ENCODE assay signal across 2 cellular contexts in genomic region chr12:57613427-57614109, GRCh38.
TF ChIP-seq lines count a peak whose summit lies in the region.

No MANE protein-coding gene starts in this region.

TF ChIP-seq in IMR-90, 13 proteins besides CTCF, POLR2A, EP300 and RAD21:
- TF ChIP-seq, protein P1, sequence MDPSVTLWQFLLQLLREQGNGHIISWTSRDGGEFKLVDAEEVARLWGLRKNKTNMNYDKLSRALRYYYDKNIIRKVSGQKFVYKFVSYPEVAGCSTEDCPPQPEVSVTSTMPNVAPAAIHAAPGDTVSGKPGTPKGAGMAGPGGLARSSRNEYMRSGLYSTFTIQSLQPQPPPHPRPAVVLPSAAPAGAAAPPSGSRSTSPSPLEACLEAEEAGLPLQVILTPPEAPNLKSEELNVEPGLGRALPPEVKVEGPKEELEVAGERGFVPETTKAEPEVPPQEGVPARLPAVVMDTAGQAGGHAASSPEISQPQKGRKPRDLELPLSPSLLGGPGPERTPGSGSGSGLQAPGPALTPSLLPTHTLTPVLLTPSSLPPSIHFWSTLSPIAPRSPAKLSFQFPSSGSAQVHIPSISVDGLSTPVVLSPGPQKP (IDR thresholded peaks at IDR 0.05; ENCODE audit: borderline replicate concordance, low read depth, low read length): no peak
- no peak for TF ChIP-seq RCOR1 (IDR thresholded peaks at IDR 0.05; ENCODE audit: insufficient replicate concordance, low read length)
- TF ChIP-seq BHLHE40 (IDR thresholded peaks at IDR 0.05; ENCODE audit: low read depth, low read length): no peak
- TF ChIP-seq MAZ (IDR thresholded peaks at IDR 0.05; ENCODE audit: borderline replicate concordance, low read depth, low read length): no peak
- TF ChIP-seq RFX5 (IDR thresholded peaks at IDR 0.05; ENCODE audit: low read depth, low read length): no peak
- no peak for TF ChIP-seq CHD1 (IDR thresholded peaks at IDR 0.05; ENCODE audit: low read depth, low read length)
- TF ChIP-seq NFE2L2 (IDR thresholded peaks at IDR 0.05; ENCODE audit: low read depth, low read length): no peak
- no peak for TF ChIP-seq SMC3 (IDR thresholded peaks at IDR 0.05; ENCODE audit: low read depth, low read length)
- no peak for TF ChIP-seq MXI1 (IDR thresholded peaks at IDR 0.05; ENCODE audit: borderline replicate concordance, low read depth, low read length)
- TF ChIP-seq, protein P2, sequence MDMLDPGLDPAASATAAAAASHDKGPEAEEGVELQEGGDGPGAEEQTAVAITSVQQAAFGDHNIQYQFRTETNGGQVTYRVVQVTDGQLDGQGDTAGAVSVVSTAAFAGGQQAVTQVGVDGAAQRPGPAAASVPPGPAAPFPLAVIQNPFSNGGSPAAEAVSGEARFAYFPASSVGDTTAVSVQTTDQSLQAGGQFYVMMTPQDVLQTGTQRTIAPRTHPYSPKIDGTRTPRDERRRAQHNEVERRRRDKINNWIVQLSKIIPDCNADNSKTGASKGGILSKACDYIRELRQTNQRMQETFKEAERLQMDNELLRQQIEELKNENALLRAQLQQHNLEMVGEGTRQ (IDR thresholded peaks at IDR 0.05; ENCODE audit: low read depth, low read length): no peak
- TF ChIP-seq FOS (IDR thresholded peaks at IDR 0.05; ENCODE audit: low read depth, low read length): no peak
- no peak for TF ChIP-seq CEBPB (IDR thresholded peaks at IDR 0.05; ENCODE audit: low read depth, low read length)
- no peak for TF ChIP-seq MAFK (IDR thresholded peaks at IDR 0.05; ENCODE audit: low read depth, low read length)

TF ChIP-seq in GM12878, 131 proteins besides CTCF, POLR2A, EP300 and RAD21:
- TF ChIP-seq ZBTB33 (IDR thresholded peaks at IDR 0.05): no peak
- TF ChIP-seq NR2C1 (IDR thresholded peaks at IDR 0.05): no peak
- TF ChIP-seq FOXK2 (IDR thresholded peaks at IDR 0.05): no peak
- TF ChIP-seq, protein P3, sequence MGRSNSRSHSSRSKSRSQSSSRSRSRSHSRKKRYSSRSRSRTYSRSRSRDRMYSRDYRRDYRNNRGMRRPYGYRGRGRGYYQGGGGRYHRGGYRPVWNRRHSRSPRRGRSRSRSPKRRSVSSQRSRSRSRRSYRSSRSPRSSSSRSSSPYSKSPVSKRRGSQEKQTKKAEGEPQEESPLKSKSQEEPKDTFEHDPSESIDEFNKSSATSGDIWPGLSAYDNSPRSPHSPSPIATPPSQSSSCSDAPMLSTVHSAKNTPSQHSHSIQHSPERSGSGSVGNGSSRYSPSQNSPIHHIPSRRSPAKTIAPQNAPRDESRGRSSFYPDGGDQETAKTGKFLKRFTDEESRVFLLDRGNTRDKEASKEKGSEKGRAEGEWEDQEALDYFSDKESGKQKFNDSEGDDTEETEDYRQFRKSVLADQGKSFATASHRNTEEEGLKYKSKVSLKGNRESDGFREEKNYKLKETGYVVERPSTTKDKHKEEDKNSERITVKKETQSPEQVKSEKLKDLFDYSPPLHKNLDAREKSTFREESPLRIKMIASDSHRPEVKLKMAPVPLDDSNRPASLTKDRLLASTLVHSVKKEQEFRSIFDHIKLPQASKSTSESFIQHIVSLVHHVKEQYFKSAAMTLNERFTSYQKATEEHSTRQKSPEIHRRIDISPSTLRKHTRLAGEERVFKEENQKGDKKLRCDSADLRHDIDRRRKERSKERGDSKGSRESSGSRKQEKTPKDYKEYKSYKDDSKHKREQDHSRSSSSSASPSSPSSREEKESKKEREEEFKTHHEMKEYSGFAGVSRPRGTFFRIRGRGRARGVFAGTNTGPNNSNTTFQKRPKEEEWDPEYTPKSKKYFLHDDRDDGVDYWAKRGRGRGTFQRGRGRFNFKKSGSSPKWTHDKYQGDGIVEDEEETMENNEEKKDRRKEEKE (IDR thresholded peaks at IDR 0.05): no peak
- TF ChIP-seq SIN3A (IDR thresholded peaks at IDR 0.05; ENCODE audit: low read depth, low read length): no peak
- TF ChIP-seq, protein P4, sequence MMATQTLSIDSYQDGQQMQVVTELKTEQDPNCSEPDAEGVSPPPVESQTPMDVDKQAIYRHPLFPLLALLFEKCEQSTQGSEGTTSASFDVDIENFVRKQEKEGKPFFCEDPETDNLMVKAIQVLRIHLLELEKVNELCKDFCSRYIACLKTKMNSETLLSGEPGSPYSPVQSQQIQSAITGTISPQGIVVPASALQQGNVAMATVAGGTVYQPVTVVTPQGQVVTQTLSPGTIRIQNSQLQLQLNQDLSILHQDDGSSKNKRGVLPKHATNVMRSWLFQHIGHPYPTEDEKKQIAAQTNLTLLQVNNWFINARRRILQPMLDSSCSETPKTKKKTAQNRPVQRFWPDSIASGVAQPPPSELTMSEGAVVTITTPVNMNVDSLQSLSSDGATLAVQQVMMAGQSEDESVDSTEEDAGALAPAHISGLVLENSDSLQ (IDR thresholded peaks at IDR 0.05): no peak
- no peak for TF ChIP-seq ZBED1 (IDR thresholded peaks at IDR 0.05; ENCODE audit: borderline replicate concordance)
- TF ChIP-seq, protein P5, sequence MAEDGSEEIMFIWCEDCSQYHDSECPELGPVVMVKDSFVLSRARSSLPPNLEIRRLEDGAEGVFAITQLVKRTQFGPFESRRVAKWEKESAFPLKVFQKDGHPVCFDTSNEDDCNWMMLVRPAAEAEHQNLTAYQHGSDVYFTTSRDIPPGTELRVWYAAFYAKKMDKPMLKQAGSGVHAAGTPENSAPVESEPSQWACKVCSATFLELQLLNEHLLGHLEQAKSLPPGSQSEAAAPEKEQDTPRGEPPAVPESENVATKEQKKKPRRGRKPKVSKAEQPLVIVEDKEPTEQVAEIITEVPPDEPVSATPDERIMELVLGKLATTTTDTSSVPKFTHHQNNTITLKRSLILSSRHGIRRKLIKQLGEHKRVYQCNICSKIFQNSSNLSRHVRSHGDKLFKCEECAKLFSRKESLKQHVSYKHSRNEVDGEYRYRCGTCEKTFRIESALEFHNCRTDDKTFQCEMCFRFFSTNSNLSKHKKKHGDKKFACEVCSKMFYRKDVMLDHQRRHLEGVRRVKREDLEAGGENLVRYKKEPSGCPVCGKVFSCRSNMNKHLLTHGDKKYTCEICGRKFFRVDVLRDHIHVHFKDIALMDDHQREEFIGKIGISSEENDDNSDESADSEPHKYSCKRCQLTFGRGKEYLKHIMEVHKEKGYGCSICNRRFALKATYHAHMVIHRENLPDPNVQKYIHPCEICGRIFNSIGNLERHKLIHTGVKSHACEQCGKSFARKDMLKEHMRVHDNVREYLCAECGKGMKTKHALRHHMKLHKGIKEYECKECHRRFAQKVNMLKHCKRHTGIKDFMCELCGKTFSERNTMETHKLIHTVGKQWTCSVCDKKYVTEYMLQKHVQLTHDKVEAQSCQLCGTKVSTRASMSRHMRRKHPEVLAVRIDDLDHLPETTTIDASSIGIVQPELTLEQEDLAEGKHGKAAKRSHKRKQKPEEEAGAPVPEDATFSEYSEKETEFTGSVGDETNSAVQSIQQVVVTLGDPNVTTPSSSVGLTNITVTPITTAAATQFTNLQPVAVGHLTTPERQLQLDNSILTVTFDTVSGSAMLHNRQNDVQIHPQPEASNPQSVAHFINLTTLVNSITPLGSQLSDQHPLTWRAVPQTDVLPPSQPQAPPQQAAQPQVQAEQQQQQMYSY (CRISPR knock-in tag; IDR thresholded peaks at IDR 0.05): no peak
- no peak for TF ChIP-seq IRF4 (IDR thresholded peaks at IDR 0.05; ENCODE audit: low read depth, low read length)
- TF ChIP-seq JUND (IDR thresholded peaks at IDR 0.05; ENCODE audit: low read depth, low read length): no peak
- no peak for TF ChIP-seq CEBPZ (IDR thresholded peaks at IDR 0.05; ENCODE audit: low read depth, low read length)
- TF ChIP-seq, protein P6, sequence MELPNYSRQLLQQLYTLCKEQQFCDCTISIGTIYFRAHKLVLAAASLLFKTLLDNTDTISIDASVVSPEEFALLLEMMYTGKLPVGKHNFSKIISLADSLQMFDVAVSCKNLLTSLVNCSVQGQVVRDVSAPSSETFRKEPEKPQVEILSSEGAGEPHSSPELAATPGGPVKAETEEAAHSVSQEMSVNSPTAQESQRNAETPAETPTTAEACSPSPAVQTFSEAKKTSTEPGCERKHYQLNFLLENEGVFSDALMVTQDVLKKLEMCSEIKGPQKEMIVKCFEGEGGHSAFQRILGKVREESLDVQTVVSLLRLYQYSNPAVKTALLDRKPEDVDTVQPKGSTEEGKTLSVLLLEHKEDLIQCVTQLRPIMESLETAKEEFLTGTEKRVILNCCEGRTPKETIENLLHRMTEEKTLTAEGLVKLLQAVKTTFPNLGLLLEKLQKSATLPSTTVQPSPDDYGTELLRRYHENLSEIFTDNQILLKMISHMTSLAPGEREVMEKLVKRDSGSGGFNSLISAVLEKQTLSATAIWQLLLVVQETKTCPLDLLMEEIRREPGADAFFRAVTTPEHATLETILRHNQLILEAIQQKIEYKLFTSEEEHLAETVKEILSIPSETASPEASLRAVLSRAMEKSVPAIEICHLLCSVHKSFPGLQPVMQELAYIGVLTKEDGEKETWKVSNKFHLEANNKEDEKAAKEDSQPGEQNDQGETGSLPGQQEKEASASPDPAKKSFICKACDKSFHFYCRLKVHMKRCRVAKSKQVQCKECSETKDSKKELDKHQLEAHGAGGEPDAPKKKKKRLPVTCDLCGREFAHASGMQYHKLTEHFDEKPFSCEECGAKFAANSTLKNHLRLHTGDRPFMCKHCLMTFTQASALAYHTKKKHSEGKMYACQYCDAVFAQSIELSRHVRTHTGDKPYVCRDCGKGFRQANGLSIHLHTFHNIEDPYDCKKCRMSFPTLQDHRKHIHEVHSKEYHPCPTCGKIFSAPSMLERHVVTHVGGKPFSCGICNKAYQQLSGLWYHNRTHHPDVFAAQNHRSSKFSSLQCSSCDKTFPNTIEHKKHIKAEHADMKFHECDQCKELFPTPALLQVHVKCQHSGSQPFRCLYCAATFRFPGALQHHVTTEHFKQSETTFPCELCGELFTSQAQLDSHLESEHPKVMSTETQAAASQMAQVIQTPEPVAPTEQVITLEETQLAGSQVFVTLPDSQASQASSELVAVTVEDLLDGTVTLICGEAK (IDR thresholded peaks at IDR 0.05; ENCODE audit: borderline replicate concordance): no peak
- TF ChIP-seq IKZF2 (IDR thresholded peaks at IDR 0.05): no peak
